In the genomic region with DNA sequence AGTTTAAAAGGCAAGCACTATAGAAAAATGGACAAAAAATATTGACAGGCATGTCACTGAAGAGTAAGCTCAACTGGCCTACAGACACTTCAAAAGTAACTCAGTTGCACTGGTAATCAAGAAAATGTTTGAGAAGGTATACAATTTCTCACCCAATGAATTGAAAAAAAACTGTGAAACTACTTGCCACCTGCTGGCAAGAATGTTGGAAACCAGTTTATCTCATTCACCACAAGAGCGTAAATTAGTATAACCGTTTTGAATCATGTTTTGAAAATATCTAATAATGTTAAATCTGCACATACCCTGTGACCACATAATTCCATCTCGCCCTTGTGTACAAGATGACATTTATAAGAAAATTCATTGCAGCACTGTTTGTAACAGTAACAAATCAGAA, we compare ENCODE assay signal across 13 cellular contexts. TPM values are rescaled to one million over a fixed set of nuclear protein-coding genes. Genes with fewer than 3 reads are reported as not detected.
DNase-seq lines count a peak whose midpoint lies in the region; ATAC-seq, FAIRE-seq and TF ChIP-seq lines count a peak whose summit lies in the region.
"Had no signal": no experiment of that assay in that cellular context is flagged by ENCODE, and none has a peak within 500 bp of the region (broad histone marks: within the 10 kb centered on the region; RNA-seq: fewer than 3 reads in every experiment).

No MANE protein-coding gene starts in this region.

- BruUV-seq in HepG2 (replicated peaks; lab: Mats Ljungman, UMichigan), result no TSS peak

- no peaks in the 10 kb centered on the region for H3K9me3 ChIP-seq in HepG2 (ENCODE audit: low read length)
- H3K9me3 ChIP-seq in right lobe of liver, result no peaks in the 10 kb centered on the region
- H3K9me3 ChIP-seq in tibial artery, result no peaks in the 10 kb centered on the region
- H3K9me3 ChIP-seq in thyroid gland, result no peaks in the 10 kb centered on the region

- H3K36me3 ChIP-seq in HepG2 (replicated peaks in 1 of 2; ENCODE audit: control insufficient read depth in 1 of 2, insufficient read depth in 2 of 2, low read length in 2 of 2) (no peaks in the 10 kb centered on the region), right lobe of liver (no peaks in the 10 kb centered on the region), tibial artery (no peaks in the 10 kb centered on the region), thyroid gland (no peaks in the 10 kb centered on the region)

- TF ChIP-seq POLR2A in HepG2 (IDR thresholded peaks at IDR 0.05; ENCODE audit: insufficient read depth in 1 of 2, low read depth in 2 of 2, low read length in 2 of 2), result no peak
- TF ChIP-seq POLR2A in right lobe of liver (IDR thresholded peaks at IDR 0.05), result no peak
- no peak for TF ChIP-seq POLR2A in thyroid gland (IDR thresholded peaks at IDR 0.05)

- H3K27me3 ChIP-seq in HepG2 (ENCODE audit: control insufficient read depth in 1 of 2, insufficient read depth in 2 of 2, low read length in 2 of 2) (no peaks in the 10 kb centered on the region), right lobe of liver (no peaks in the 10 kb centered on the region), tibial artery (no peaks in the 10 kb centered on the region), thyroid gland (no peaks in the 10 kb centered on the region)

- H4K20me1 ChIP-seq in HepG2 (ENCODE audit: insufficient read depth, low read length), result no peaks in the 10 kb centered on the region

- no peak for TF ChIP-seq CTCF in HepG2 (CRISPR knock-in tag; IDR thresholded peaks at IDR 0.05)
- no peak for TF ChIP-seq CTCF in right lobe of liver (IDR thresholded peaks at IDR 0.05)
- TF ChIP-seq CTCF in fibroblast of the aortic adventitia (IDR thresholded peaks at IDR 0.05; ENCODE audit: insufficient read depth, low read length), result peak; percentile 10
- TF ChIP-seq CTCF in tibial artery (IDR thresholded peaks at IDR 0.05), result no peak
- no peak for TF ChIP-seq CTCF in thyroid gland (IDR thresholded peaks at IDR 0.05)

- intact Hi-C loops in HepG2 (cut with micrococcal nuclease; ENCODE audit: unreplicated experiment), result no loop called here
- intact Hi-C loops in right lobe of liver (cut with DNase I), result no loop called here
- intact Hi-C loops in tibial artery (cut with DNase I; ENCODE audit: low total_unique reads), result no loop called here
- intact Hi-C loops in thyroid gland (cut with DNase I), result no loop called here

- 40% methylated on average over 3 of the region's 3 CpGs for WGBS in HepG2 (ENCODE audit: low lambda C conversion rate)
- WGBS in right lobe of liver (ENCODE audit: insufficient coverage, low coverage, low lambda C conversion rate, missing lambda C conversion rate), result 80% methylated on average over 3 of the region's 3 CpGs
- 89% methylated on average over 3 of the region's 3 CpGs for WGBS in thyroid gland, 2 donors

- H3K79me2 ChIP-seq in HepG2 (ENCODE audit: insufficient read depth, low read length), result no peaks in the 10 kb centered on the region

- H3K9ac ChIP-seq in HepG2 (ENCODE audit: insufficient read depth, low read depth, low read length), result no peak overlapping the region
- H3K9ac ChIP-seq: GM23248 had no signal

- DNase-seq in HepG2 (ENCODE audit: low spot score) (no peak), right lobe of liver (no peak), RKO (ENCODE audit: low spot score) (peak; percentile 15), fibroblast of the aortic adventitia (ENCODE audit: low read depth) (no peak), tibial artery (no peak), thyroid gland (no peak)
- no peak for DNase-seq in activated CD4-positive, alpha-beta T cell treated with anti-CD3 and anti-CD28 coated beads, Interleukin-2, amount 50 U/mL, for 48 hours
- DNase-seq: activated CD8-positive, alpha-beta memory T cell treated with anti-CD3 and anti-CD28 coated beads for 24 hours; GM23248; naive B cell; NCI-H1417; NCI-H226 had no signal

- H3K4me3 ChIP-seq in HepG2 (replicated peaks in 1 of 3; ENCODE audit: insufficient read depth in 1 of 3, low read depth in 2 of 3, low read length in 3 of 3) (no peak overlapping the region), right lobe of liver (no peak overlapping the region), fibroblast of the aortic adventitia (ENCODE audit: low read depth, low read length) (no peak overlapping the region), tibial artery (no peak overlapping the region), thyroid gland (replicated peaks in 1 of 3) (no peak overlapping the region)
- H3K4me3 ChIP-seq: GM23248 had no signal

- H2AFZ ChIP-seq in HepG2 (ENCODE audit: low read length), result no peak overlapping the region
- H2AFZ ChIP-seq: GM23248 had no signal

- FAIRE-seq in HepG2 (lab: Jason Lieb, UNC), result no peak

- TF ChIP-seq RAD21 in HepG2 (CRISPR knock-in tag; IDR thresholded peaks at IDR 0.05), result no peak

- in situ Hi-C loops in HepG2 (cut with HindIII; ENCODE audit: extremely low pct_ligation_motif_present, low pct_unique_long_range_greater_than_20kb), result no loop called here

- ATAC-seq in HepG2 (no peak), right lobe of liver (no peak), GM18519 (IDR thresholded peaks at IDR 0.05; ENCODE audit: low FRiP score, unreplicated experiment) (no peak)

- H3K27ac ChIP-seq in HepG2 (ENCODE audit: extremely low read length, insufficient read depth, low read length) (no peak overlapping the region), right lobe of liver (no peak overlapping the region), tibial artery (no peak overlapping the region), thyroid gland (no peak overlapping the region)
- H3K27ac ChIP-seq: GM23248 had no signal

- CTCF ChIA-PET in HepG2 (lab: Yijun Ruan, JAX; ENCODE audit: low intra/inter-chr PET ratio, low total read pairs), result no interaction called here

- no peak overlapping the region for H3K4me2 ChIP-seq in HepG2 (ENCODE audit: low read depth, low read length)

- POLR2A ChIA-PET in HepG2 (lab: Yijun Ruan, JAX), result no interaction called here

- H3K4me1 ChIP-seq in HepG2 (ENCODE audit: insufficient read depth, low read length), result no peaks in the 10 kb centered on the region
- no peaks in the 10 kb centered on the region for H3K4me1 ChIP-seq in right lobe of liver
- H3K4me1 ChIP-seq in tibial artery, result no peaks in the 10 kb centered on the region
- H3K4me1 ChIP-seq in thyroid gland, result no peaks in the 10 kb centered on the region

- TF ChIP-seq EP300 in HepG2 (IDR thresholded peaks at IDR 0.05; ENCODE audit: low read depth in 2 of 2, low read length in 2 of 2) (no peak), HepG2 (CRISPR knock-in tag; IDR thresholded peaks at IDR 0.05; ENCODE audit: borderline replicate concordance) (no peak)

TF ChIP-seq in HepG2, 621 proteins besides CTCF, POLR2A, EP300 and RAD21:
- no peak for TF ChIP-seq ZNF589 (CRISPR knock-in tag; conservative IDR thresholded peaks at IDR 0.05)
- peak; percentile 67 for TF ChIP-seq TEAD3 (CRISPR knock-in tag; optimal IDR thresholded peaks at IDR 0.05; ENCODE audit: borderline replicate concordance)
- no peak for TF ChIP-seq MBNL3 (CRISPR knock-in tag; conservative IDR thresholded peaks at IDR 0.05)
- no peak for TF ChIP-seq BCL3 (CRISPR knock-in tag; IDR thresholded peaks at IDR 0.05)

RNA-seq across cellular contexts. Expression of gene TXK, which starts 31.7 kb away (rescaled TPM):
- total RNA-seq in HepG2 (2016; rRNA removed; fragmentation: Illumina TruSeq; extraction: Trizol) (not detected in 2 replicates), right lobe of liver (1 to 10 TPM in 5 of 6 experiments, under 1 TPM in 1; 0.62 to 2.5 (median 1.5) TPM), fibroblast of the aortic adventitia (ENCODE audit: low replicate concordance) (0.25 and 0.90 TPM in 2 replicates), thyroid gland (1 to 10 TPM; 1.8 to 3.6 (median 1.9) TPM)
- total RNA-seq in HepG2 (2016; cell fraction: cytosol; rRNA removed; fragmentation: Illumina TruSeq; extraction: Trizol; ENCODE audit: low read depth), result not detected in 2 replicates
- not detected in 2 replicates for total RNA-seq in HepG2 (2016; cell fraction: insoluble cytoplasmic fraction; rRNA removed; fragmentation: Illumina TruSeq; extraction: Trizol)
- total RNA-seq in HepG2 (2016; cell fraction: membrane; rRNA removed; fragmentation: Illumina TruSeq; extraction: Trizol), result not detected in 2 replicates
- not detected in 2 replicates for total RNA-seq in HepG2 (2016; cell fraction: nucleus; rRNA removed; fragmentation: Illumina TruSeq; extraction: Trizol)
- not detected in 2 replicates for polyA plus RNA-seq in HepG2 (2011; rRNA removed)
- polyA plus RNA-seq in HepG2 (2011; cell fraction: cytosol; rRNA removed), result not detected in 2 replicates
- polyA plus RNA-seq in HepG2 (2011; cell fraction: nucleus; rRNA removed), result not detected in 2 replicates
- polyA plus RNA-seq in HepG2 (2012), result not detected in 2 replicates
- polyA plus RNA-seq in HepG2 (2016; cell fraction: cytosol; fragmentation: Illumina TruSeq; extraction: Trizol; ENCODE audit: low read depth), result not detected in 2 replicates
- polyA plus RNA-seq in HepG2 (2016; cell fraction: insoluble cytoplasmic fraction; fragmentation: Illumina TruSeq; extraction: Trizol; ENCODE audit: low read depth), result not detected in 2 replicates
- not detected in 2 replicates for polyA plus RNA-seq in HepG2 (2016; cell fraction: membrane; fragmentation: Illumina TruSeq; extraction: Trizol; ENCODE audit: low read depth)
- polyA plus RNA-seq in HepG2 (2016; cell fraction: nucleus; fragmentation: Illumina TruSeq; extraction: Trizol; ENCODE audit: insufficient read depth, low read depth), result not detected in 2 replicates
- not detected in 2 replicates for polyA minus RNA-seq in HepG2 (2011; rRNA and poly(A)+ RNA removed; ENCODE audit: low replicate concordance)
- polyA minus RNA-seq in HepG2 (2011; cell fraction: cytosol; rRNA and poly(A)+ RNA removed), result not detected in 2 replicates
- not detected in 2 replicates for polyA minus RNA-seq in HepG2 (2011; cell fraction: nucleus; rRNA and poly(A)+ RNA removed)
- total RNA-seq: GM23248 had no signal
- polyA plus RNA-seq: GM23248 had no signal
